16 cellular contexts compared by ENCODE assay signal in the genomic region with DNA sequence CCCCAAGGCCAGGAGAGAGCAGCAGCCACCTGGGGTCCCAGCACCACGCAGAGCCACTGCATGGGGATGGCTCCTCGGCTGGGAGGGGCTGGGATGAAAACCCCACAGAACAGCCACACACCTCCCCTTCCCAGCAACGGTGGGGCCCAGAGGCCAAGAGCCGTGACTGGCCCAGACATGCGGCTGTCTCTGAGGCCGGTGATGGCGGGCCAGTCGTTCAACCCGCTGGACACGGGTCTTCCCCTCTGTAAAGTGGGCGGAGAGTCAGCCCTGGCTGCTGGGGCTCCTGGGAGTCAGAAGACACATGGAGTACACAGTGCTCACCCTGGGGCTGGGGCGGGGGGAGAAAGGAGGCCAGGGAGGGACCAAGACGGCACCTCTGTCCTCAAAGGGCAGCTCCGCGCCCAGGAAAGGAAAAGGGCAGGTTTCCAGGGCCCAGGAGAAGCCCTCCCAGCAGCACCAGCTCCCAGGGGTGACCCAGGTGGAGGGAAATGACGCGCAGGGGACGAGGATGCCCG. TPM values are rescaled to one million over a fixed set of nuclear protein-coding genes. Genes with fewer than 3 reads are reported as not detected.
DNase-seq lines count a peak whose midpoint lies in the region; ATAC-seq, FAIRE-seq and TF ChIP-seq lines count a peak whose summit lies in the region.
"Had no signal": no experiment of that assay in that cellular context is flagged by ENCODE, and none has a peak within 500 bp of the region (broad histone marks: within the 10 kb centered on the region; RNA-seq: fewer than 3 reads in every experiment).

No MANE protein-coding gene starts in this region.

- H3K4me3 Mint-ChIP-seq in effector memory CD8-positive, alpha-beta T cell = no peak overlapping the region
- H3K4me3 Mint-ChIP-seq: CD4-positive, alpha-beta T cell had no signal

- H3K4me3 ChIP-seq in HepG2 (replicated peaks in 1 of 3; ENCODE audit: insufficient read depth in 1 of 3, low read depth in 2 of 3, low read length in 3 of 3) (peak overlapping the region in 1 of 3 experiments; percentile 42; a peak in 2 of 6 replicates), right lobe of liver (no peak overlapping the region)
- H3K4me3 ChIP-seq: SJCRH30, suprapubic skin had no signal

- in situ Hi-C loops in HepG2 (cut with HindIII; ENCODE audit: extremely low pct_ligation_motif_present, low pct_unique_long_range_greater_than_20kb) = no loop called here

- TF ChIP-seq POLR2A in HepG2 (IDR thresholded peaks at IDR 0.05; ENCODE audit: insufficient read depth in 1 of 2, low read depth in 2 of 2, low read length in 2 of 2) (no peak), right lobe of liver (IDR thresholded peaks at IDR 0.05) (no peak)

- H3K27me3 ChIP-seq in HepG2 (ENCODE audit: control insufficient read depth in 1 of 2, insufficient read depth in 2 of 2, low read length in 2 of 2) (peaks cover 3 to 24% of the 10 kb centered on the region in 2 experiments), right lobe of liver (no peaks in the 10 kb centered on the region)

- H3K36me3 ChIP-seq in HepG2 (replicated peaks in 1 of 2; ENCODE audit: control insufficient read depth in 1 of 2, insufficient read depth in 2 of 2, low read length in 2 of 2) (no peaks in the 10 kb centered on the region), right lobe of liver (no peaks in the 10 kb centered on the region)
- H3K36me3 ChIP-seq: SJCRH30, suprapubic skin had no signal

- peaks cover 3 to 4% of the 10 kb centered on the region in 2 donors for H3K4me1 Mint-ChIP-seq in effector memory CD8-positive, alpha-beta T cell (ENCODE audit: low read depth in 2 of 2)

- TF ChIP-seq CTCF in HepG2 (CRISPR knock-in tag; IDR thresholded peaks at IDR 0.05) (no peak), right lobe of liver (IDR thresholded peaks at IDR 0.05) (no peak)

- H3K36me3 Mint-ChIP-seq in effector memory CD8-positive, alpha-beta T cell (ENCODE audit: insufficient read depth) = no peaks in the 10 kb centered on the region

- no peak for TF ChIP-seq RAD21 in HepG2 (CRISPR knock-in tag; IDR thresholded peaks at IDR 0.05)

- FAIRE-seq in HepG2 (lab: Jason Lieb, UNC) (no peak), urothelium cell line (lab: Jason Lieb, UNC) (no peak)
- FAIRE-seq: astrocyte had no signal

- no peaks in the 10 kb centered on the region for H3K9me3 Mint-ChIP-seq in effector memory CD8-positive, alpha-beta T cell
- H3K9me3 Mint-ChIP-seq: CD4-positive, alpha-beta T cell had no signal

- ATAC-seq in HepG2 = peak; percentile 15
- ATAC-seq in right lobe of liver = no peak
- peak; percentile 15 for ATAC-seq in effector memory CD8-positive, alpha-beta T cell (replicated peaks)

- H3K4me2 ChIP-seq in HepG2 (ENCODE audit: low read depth, low read length) = peak overlapping the region; percentile 38

- H3K9me3 ChIP-seq in HepG2 (ENCODE audit: low read length) (no peaks in the 10 kb centered on the region), right lobe of liver (no peaks in the 10 kb centered on the region)
- H3K9me3 ChIP-seq: SJCRH30, suprapubic skin had no signal

- no peak overlapping the region for H3K27ac Mint-ChIP-seq in effector memory CD8-positive, alpha-beta T cell
- H3K27ac Mint-ChIP-seq: CD4-positive, alpha-beta T cell had no signal

- H3K27ac ChIP-seq in HepG2 (ENCODE audit: extremely low read length, insufficient read depth, low read length) = no peak overlapping the region
- no peak overlapping the region for H3K27ac ChIP-seq in right lobe of liver
- H3K27ac ChIP-seq: SJCRH30, suprapubic skin had no signal

- BruUV-seq in HepG2 (replicated peaks; lab: Mats Ljungman, UMichigan) = no TSS peak

- WGBS in HepG2 (ENCODE audit: low lambda C conversion rate) = 0% methylated on average over 2 of the region's 19 CpGs
- WGBS in right lobe of liver (ENCODE audit: insufficient coverage, low coverage, low lambda C conversion rate, missing lambda C conversion rate) = 0% methylated on average over 1 of the region's 19 CpGs

- H3K79me2 ChIP-seq in HepG2 (ENCODE audit: insufficient read depth, low read length) = no peaks in the 10 kb centered on the region

- POLR2A ChIA-PET in HepG2 (lab: Yijun Ruan, JAX) = no interaction called here

- CTCF ChIA-PET in HepG2 (lab: Yijun Ruan, JAX; ENCODE audit: low intra/inter-chr PET ratio, low total read pairs) = no interaction called here

- DNase-seq in HepG2 (ENCODE audit: low spot score) (no peak), right lobe of liver (no peak), NCI-H69 (lab: John Stamatoyannopoulos, UW) (peak; percentile 62), urothelium cell line (ENCODE audit: low spot score) (peak; percentile 44), SW 1271 (lab: John Stamatoyannopoulos, UW) (no peak), hypothalamus (lab: John Stamatoyannopoulos, UW) (no peak)
- DNase-seq in effector memory CD8-positive, alpha-beta T cell = no peak
- DNase-seq in activated CD4-positive, alpha-beta T cell treated with anti-CD3 and anti-CD28 coated beads, Interleukin-2, amount 50 U/mL, for 1 hour = no peak
- DNase-seq: CD4-positive, alpha-beta T cell; mammary epithelial cell; NCI-H774 had no signal

- H3K9ac ChIP-seq in HepG2 (ENCODE audit: insufficient read depth, low read depth, low read length) = no peak overlapping the region

- intact Hi-C loops in HepG2 (cut with micrococcal nuclease; ENCODE audit: unreplicated experiment) (no loop called here), right lobe of liver (cut with DNase I) (no loop called here)

- H2AFZ ChIP-seq in HepG2 (ENCODE audit: low read length) = no peak overlapping the region

- no peaks in the 10 kb centered on the region for H3K27me3 Mint-ChIP-seq in effector memory CD8-positive, alpha-beta T cell
- H3K27me3 Mint-ChIP-seq: CD4-positive, alpha-beta T cell had no signal

- no peaks in the 10 kb centered on the region for H4K20me1 ChIP-seq in HepG2 (ENCODE audit: insufficient read depth, low read length)

- no peak for TF ChIP-seq EP300 in HepG2 (IDR thresholded peaks at IDR 0.05; ENCODE audit: low read depth in 2 of 2, low read length in 2 of 2)
- no peak for TF ChIP-seq EP300 in HepG2 (CRISPR knock-in tag; IDR thresholded peaks at IDR 0.05; ENCODE audit: borderline replicate concordance)

- H3K4me1 ChIP-seq in HepG2 (ENCODE audit: insufficient read depth, low read length) (peaks cover 51% of the 10 kb centered on the region), right lobe of liver (no peaks in the 10 kb centered on the region)

RNA-seq across cellular contexts. Expression of gene CCDC187, which starts 2.9 kb away (rescaled TPM):
- total RNA-seq in HepG2 (2016; rRNA removed; fragmentation: Illumina TruSeq; extraction: Trizol) (0.13 TPM in 1 of 2 replicates, not detected in the other), right lobe of liver (under 1 TPM in 3 of 6 experiments, not detected in 3; 0.09 to 0.80 (median 0.62) TPM)
- not detected in 2 replicates for total RNA-seq in HepG2 (2016; cell fraction: cytosol; rRNA removed; fragmentation: Illumina TruSeq; extraction: Trizol; ENCODE audit: low read depth)
- total RNA-seq in HepG2 (2016; cell fraction: insoluble cytoplasmic fraction; rRNA removed; fragmentation: Illumina TruSeq; extraction: Trizol) = 0.09 TPM in 1 of 2 replicates, not detected in the other
- 0.10 TPM in 1 of 2 replicates, not detected in the other for total RNA-seq in HepG2 (2016; cell fraction: membrane; rRNA removed; fragmentation: Illumina TruSeq; extraction: Trizol)
- total RNA-seq in HepG2 (2016; cell fraction: nucleus; rRNA removed; fragmentation: Illumina TruSeq; extraction: Trizol) = 0.16 and 0.28 TPM in 2 replicates
- 0.03 and 0.09 TPM in 2 replicates for polyA plus RNA-seq in HepG2 (2011; rRNA removed)
- 0.01 and 0.03 TPM in 2 replicates for polyA plus RNA-seq in HepG2 (2011; cell fraction: cytosol; rRNA removed)
- polyA plus RNA-seq in HepG2 (2011; cell fraction: nucleus; rRNA removed) = 0.45 and 0.48 TPM in 2 replicates
- 0.04 TPM in 1 of 2 replicates, not detected in the other for polyA plus RNA-seq in HepG2 (2012)
- not detected in 2 replicates for polyA plus RNA-seq in HepG2 (2016; cell fraction: cytosol; fragmentation: Illumina TruSeq; extraction: Trizol; ENCODE audit: low read depth)
- not detected in 2 replicates for polyA plus RNA-seq in HepG2 (2016; cell fraction: insoluble cytoplasmic fraction; fragmentation: Illumina TruSeq; extraction: Trizol; ENCODE audit: low read depth)
- 0.08 TPM in 1 of 2 replicates, not detected in the other for polyA plus RNA-seq in HepG2 (2016; cell fraction: membrane; fragmentation: Illumina TruSeq; extraction: Trizol; ENCODE audit: low read depth)
- polyA plus RNA-seq in HepG2 (2016; cell fraction: nucleus; fragmentation: Illumina TruSeq; extraction: Trizol; ENCODE audit: insufficient read depth, low read depth) = 0.14 and 0.17 TPM in 2 replicates
- polyA minus RNA-seq in HepG2 (2011; rRNA and poly(A)+ RNA removed; ENCODE audit: low replicate concordance) = 0.20 and 0.49 TPM in 2 replicates
- polyA minus RNA-seq in HepG2 (2011; cell fraction: cytosol; rRNA and poly(A)+ RNA removed) = not detected in 2 replicates
- polyA minus RNA-seq in HepG2 (2011; cell fraction: nucleus; rRNA and poly(A)+ RNA removed) = 0.39 and 0.50 TPM in 2 replicates
- total RNA-seq: CD4-positive, alpha-beta T cell; dermis microvascular lymphatic vessel endothelial cell; omental fat pad; SJCRH30 had no signal
- polyA plus RNA-seq: mammary epithelial cell had no signal

RNA-seq across cellular contexts. Expression of gene GPSM1, which starts 20.6 kb away (rescaled TPM):
- total RNA-seq in HepG2 (2016; rRNA removed; fragmentation: Illumina TruSeq; extraction: Trizol) (0.59 and 1.0 TPM in 2 replicates), right lobe of liver (1 to 10 TPM; 1.3 to 4.8 (median 4.1) TPM)
- total RNA-seq in HepG2 (2016; cell fraction: cytosol; rRNA removed; fragmentation: Illumina TruSeq; extraction: Trizol; ENCODE audit: low read depth) = 0.26 and 0.30 TPM in 2 replicates
- total RNA-seq in HepG2 (2016; cell fraction: insoluble cytoplasmic fraction; rRNA removed; fragmentation: Illumina TruSeq; extraction: Trizol) = 0.55 and 1.1 TPM in 2 replicates
- total RNA-seq in HepG2 (2016; cell fraction: membrane; rRNA removed; fragmentation: Illumina TruSeq; extraction: Trizol) = 0.53 and 0.72 TPM in 2 replicates
- total RNA-seq in HepG2 (2016; cell fraction: nucleus; rRNA removed; fragmentation: Illumina TruSeq; extraction: Trizol) = 0.72 and 0.81 TPM in 2 replicates
- 2.4 and 3.4 TPM in 2 replicates for polyA plus RNA-seq in HepG2 (2011; rRNA removed)
- polyA plus RNA-seq in HepG2 (2011; cell fraction: cytosol; rRNA removed) = 1.6 and 2.7 TPM in 2 replicates
- polyA plus RNA-seq in HepG2 (2011; cell fraction: nucleus; rRNA removed) = 11.3 and 15.0 TPM in 2 replicates
- 1.2 and 1.6 TPM in 2 replicates for polyA plus RNA-seq in HepG2 (2012)
- polyA plus RNA-seq in HepG2 (2016; cell fraction: cytosol; fragmentation: Illumina TruSeq; extraction: Trizol; ENCODE audit: low read depth) = 0.28 and 0.43 TPM in 2 replicates
- polyA plus RNA-seq in HepG2 (2016; cell fraction: insoluble cytoplasmic fraction; fragmentation: Illumina TruSeq; extraction: Trizol; ENCODE audit: low read depth) = 0.72 and 1.2 TPM in 2 replicates
- polyA plus RNA-seq in HepG2 (2016; cell fraction: membrane; fragmentation: Illumina TruSeq; extraction: Trizol; ENCODE audit: low read depth) = 0.61 and 1.2 TPM in 2 replicates
- polyA plus RNA-seq in HepG2 (2016; cell fraction: nucleus; fragmentation: Illumina TruSeq; extraction: Trizol; ENCODE audit: insufficient read depth, low read depth) = 3.5 and 3.8 TPM in 2 replicates
- 2.9 and 5.8 TPM in 2 replicates for polyA minus RNA-seq in HepG2 (2011; rRNA and poly(A)+ RNA removed; ENCODE audit: low replicate concordance)
- 1.4 and 1.6 TPM in 2 replicates for polyA minus RNA-seq in HepG2 (2011; cell fraction: cytosol; rRNA and poly(A)+ RNA removed)
- 1.7 TPM in 2 replicates for polyA minus RNA-seq in HepG2 (2011; cell fraction: nucleus; rRNA and poly(A)+ RNA removed)

RNA-seq across cellular contexts. Expression of gene DNLZ, which starts 56.8 kb away (rescaled TPM):
- 5.4 and 8.0 TPM in 2 replicates for total RNA-seq in HepG2 (2016; rRNA removed; fragmentation: Illumina TruSeq; extraction: Trizol)
- 8.5 and 9.7 TPM in 2 replicates for total RNA-seq in HepG2 (2016; cell fraction: cytosol; rRNA removed; fragmentation: Illumina TruSeq; extraction: Trizol; ENCODE audit: low read depth)
- total RNA-seq in HepG2 (2016; cell fraction: insoluble cytoplasmic fraction; rRNA removed; fragmentation: Illumina TruSeq; extraction: Trizol) = 5.7 and 10.6 TPM in 2 replicates
- 8.2 and 10.5 TPM in 2 replicates for total RNA-seq in HepG2 (2016; cell fraction: membrane; rRNA removed; fragmentation: Illumina TruSeq; extraction: Trizol)
- total RNA-seq in HepG2 (2016; cell fraction: nucleus; rRNA removed; fragmentation: Illumina TruSeq; extraction: Trizol) = 2.7 and 3.8 TPM in 2 replicates
- 3.4 and 4.5 TPM in 2 replicates for polyA plus RNA-seq in HepG2 (2011; rRNA removed)
- 1.9 and 8.6 TPM in 2 replicates for polyA plus RNA-seq in HepG2 (2011; cell fraction: cytosol; rRNA removed)
- polyA plus RNA-seq in HepG2 (2011; cell fraction: nucleus; rRNA removed) = 4.9 and 10.5 TPM in 2 replicates
- 1.9 and 2.8 TPM in 2 replicates for polyA plus RNA-seq in HepG2 (2012)
- polyA plus RNA-seq in HepG2 (2016; cell fraction: cytosol; fragmentation: Illumina TruSeq; extraction: Trizol; ENCODE audit: low read depth) = 8.4 and 8.5 TPM in 2 replicates
- 4.0 and 5.1 TPM in 2 replicates for polyA plus RNA-seq in HepG2 (2016; cell fraction: insoluble cytoplasmic fraction; fragmentation: Illumina TruSeq; extraction: Trizol; ENCODE audit: low read depth)
- polyA plus RNA-seq in HepG2 (2016; cell fraction: membrane; fragmentation: Illumina TruSeq; extraction: Trizol; ENCODE audit: low read depth) = 6.4 and 6.8 TPM in 2 replicates
- polyA plus RNA-seq in HepG2 (2016; cell fraction: nucleus; fragmentation: Illumina TruSeq; extraction: Trizol; ENCODE audit: insufficient read depth, low read depth) = 5.5 and 7.2 TPM in 2 replicates
- 0.90 and 2.5 TPM in 2 replicates for polyA minus RNA-seq in HepG2 (2011; rRNA and poly(A)+ RNA removed; ENCODE audit: low replicate concordance)
- 1.3 TPM in 1 of 2 replicates, not detected in the other for polyA minus RNA-seq in HepG2 (2011; cell fraction: cytosol; rRNA and poly(A)+ RNA removed)
- 2.6 and 2.8 TPM in 2 replicates for polyA minus RNA-seq in HepG2 (2011; cell fraction: nucleus; rRNA and poly(A)+ RNA removed)
- total RNA-seq in right lobe of liver = 10 to 100 TPM in 3 of 6 experiments, 1 to 10 TPM in 3; 5.0 to 26.0 (median 10.4) TPM

Comparison
In these comparisons a context has a peak if more than half of its experiments do, and no peak if none do; other contexts are left out.
1. ATAC-seq: peak in HepG2 (single experiment) and effector memory CD8-positive, alpha-beta T cell (single experiment); none in right lobe of liver (0 of 4).
2. DNase-seq: peak in NCI-H69 (single experiment) and urothelium cell line (single experiment); none in HepG2 (single experiment), right lobe of liver (0 of 3), effector memory CD8-positive, alpha-beta T cell (0 of 3), SW 1271 (0 of 2), hypothalamus (0 of 51) and activated CD4-positive, alpha-beta T cell treated with anti-CD3 and anti-CD28 coated beads, Interleukin-2, amount 50 U/mL, for 1 hour (single experiment).